ENCODE assay signal across 1 cellular context in the genomic region with DNA sequence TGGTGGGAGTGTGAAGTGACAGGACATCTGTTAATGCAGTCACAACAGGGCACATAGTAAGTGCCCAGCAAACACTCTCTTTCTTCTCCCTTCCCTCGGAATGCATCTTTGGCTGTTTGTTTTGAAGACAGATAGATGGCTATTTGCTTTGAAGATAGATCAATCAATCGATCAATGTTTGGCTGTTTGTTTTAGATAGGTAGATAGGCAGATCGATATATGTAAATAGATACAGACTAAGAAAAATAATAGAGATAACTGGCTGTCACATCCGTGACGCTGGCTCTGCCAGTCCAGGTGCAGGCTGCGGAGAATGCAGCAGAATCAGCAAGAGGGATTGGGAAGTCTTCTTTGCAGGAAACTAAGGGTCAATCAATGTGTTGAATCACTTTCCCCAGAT.
A peak's percentile ranks its signal among the peaks of the same experiment; 100 is the strongest.
TF ChIP-seq lines count a peak whose summit lies in the region.

No MANE protein-coding gene starts in this region.

TF ChIP-seq in HepG2, 621 proteins besides CTCF, POLR2A, EP300 and RAD21 (continued from another document and continues in another):
- TF ChIP-seq, protein P1, sequence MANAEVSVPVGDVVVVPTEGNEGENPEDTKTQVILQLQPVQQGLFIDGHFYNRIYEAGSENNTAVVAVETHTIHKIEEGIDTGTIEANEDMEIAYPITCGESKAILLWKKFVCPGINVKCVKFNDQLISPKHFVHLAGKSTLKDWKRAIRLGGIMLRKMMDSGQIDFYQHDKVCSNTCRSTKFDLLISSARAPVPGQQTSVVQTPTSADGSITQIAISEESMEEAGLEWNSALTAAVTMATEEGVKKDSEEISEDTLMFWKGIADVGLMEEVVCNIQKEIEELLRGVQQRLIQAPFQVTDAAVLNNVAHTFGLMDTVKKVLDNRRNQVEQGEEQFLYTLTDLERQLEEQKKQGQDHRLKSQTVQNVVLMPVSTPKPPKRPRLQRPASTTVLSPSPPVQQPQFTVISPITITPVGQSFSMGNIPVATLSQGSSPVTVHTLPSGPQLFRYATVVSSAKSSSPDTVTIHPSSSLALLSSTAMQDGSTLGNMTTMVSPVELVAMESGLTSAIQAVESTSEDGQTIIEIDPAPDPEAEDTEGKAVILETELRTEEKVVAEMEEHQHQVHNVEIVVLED (CRISPR knock-in tag; IDR thresholded peaks at IDR 0.05; ENCODE audit: borderline replicate concordance) = no peak
- TF ChIP-seq ZNF768 (CRISPR knock-in tag; IDR thresholded peaks at IDR 0.05) (no peak), RARG (CRISPR knock-in tag; IDR thresholded peaks at IDR 0.05; ENCODE audit: low read depth) (no peak), HDAC6 (IDR thresholded peaks at IDR 0.05; ENCODE audit: low read depth, low read length) (no peak), ZNF549 (CRISPR knock-in tag; IDR thresholded peaks at IDR 0.05) (no peak), ETV5 (CRISPR knock-in tag; IDR thresholded peaks at IDR 0.05; ENCODE audit: borderline replicate concordance) (peak; percentile 54; the same call in 1 of the 2 replicates), CBX1 (IDR thresholded peaks at IDR 0.05; ENCODE audit: low read depth) (no peak), ZNF749 (CRISPR knock-in tag; IDR thresholded peaks at IDR 0.05; ENCODE audit: borderline replicate concordance) (no peak), CCAR2 (optimal IDR thresholded peaks at IDR 0.05; ENCODE audit: low read depth, low read length) (no peak), ZFP36L2 (CRISPR knock-in tag; IDR thresholded peaks at IDR 0.05) (no peak), KLF6 (CRISPR knock-in tag; IDR thresholded peaks at IDR 0.05) (peak; percentile 41; the same call in 1 of the 2 replicates), TGIF2 (CRISPR knock-in tag; IDR thresholded peaks at IDR 0.05) (no peak), ZNF329 (CRISPR knock-in tag; IDR thresholded peaks at IDR 0.05; ENCODE audit: low read depth) (no peak), HMGA1 (CRISPR knock-in tag; conservative IDR thresholded peaks at IDR 0.05) (no peak), NFE2L2 (IDR thresholded peaks at IDR 0.05; ENCODE audit: low read length) (no peak), NBN (conservative IDR thresholded peaks at IDR 0.05) (no peak), ZNF251 (CRISPR knock-in tag; IDR thresholded peaks at IDR 0.05) (no peak), MZF1 (CRISPR knock-in tag; IDR thresholded peaks at IDR 0.05; ENCODE audit: borderline replicate concordance) (no peak), ZNF616 (CRISPR knock-in tag; IDR thresholded peaks at IDR 0.05; ENCODE audit: low read depth) (no peak), ZNF790 (CRISPR knock-in tag; IDR thresholded peaks at IDR 0.05; ENCODE audit: borderline replicate concordance) (no peak), SAFB2 (CRISPR knock-in tag; IDR thresholded peaks at IDR 0.05; ENCODE audit: borderline replicate concordance, low read depth) (no peak), ZBTB38 (CRISPR knock-in tag; IDR thresholded peaks at IDR 0.05) (no peak; the same call in 1 of the 2 replicates), RBAK (CRISPR knock-in tag; IDR thresholded peaks at IDR 0.05) (no peak), MYNN (CRISPR knock-in tag; IDR thresholded peaks at IDR 0.05; ENCODE audit: low read depth) (no peak), HDAC2 (CRISPR knock-in tag; IDR thresholded peaks at IDR 0.05) (peak; percentile 88), SMARCC2 (IDR thresholded peaks at IDR 0.05) (no peak), PCBP1 (IDR thresholded peaks at IDR 0.05; ENCODE audit: borderline replicate concordance, low read depth, low read length) (no peak), BHLHE40 (IDR thresholded peaks at IDR 0.05; ENCODE audit: low read length) (no peak), HDAC1 (CRISPR knock-in tag; IDR thresholded peaks at IDR 0.05) (peak; percentile 98), FOXA1 (IDR thresholded peaks at IDR 0.05) (peak; percentile 92), FOXA1 (CRISPR knock-in tag; IDR thresholded peaks at IDR 0.05) (peak; percentile 65), THAP11 (CRISPR knock-in tag; IDR thresholded peaks at IDR 0.05) (no peak), NFRKB (IDR thresholded peaks at IDR 0.05) (no peak), ZNF260 (CRISPR knock-in tag; IDR thresholded peaks at IDR 0.05; ENCODE audit: borderline replicate concordance, low read depth) (no peak), PHF8 (CRISPR knock-in tag; IDR thresholded peaks at IDR 0.05) (no peak), NR1H2 (CRISPR knock-in tag; IDR thresholded peaks at IDR 0.05; ENCODE audit: borderline replicate concordance, low read depth) (no peak), ZNF766 (CRISPR knock-in tag; IDR thresholded peaks at IDR 0.05; ENCODE audit: borderline replicate concordance) (no peak), ZSCAN29 (CRISPR knock-in tag; conservative IDR thresholded peaks at IDR 0.05) (no peak), POLR2AphosphoS5 (IDR thresholded peaks at IDR 0.05; ENCODE audit: low read depth, low read length) (no peak), TCF12 (IDR thresholded peaks at IDR 0.05) (no peak), TCF12 (CRISPR knock-in tag; IDR thresholded peaks at IDR 0.05) (peak; percentile 71; the same call in 1 of the 2 replicates), MAFK (conservative IDR thresholded peaks at IDR 0.05 in 1 of 2, IDR thresholded peaks at IDR 0.05 in 1 of 2; ENCODE audit: low read length in 2 of 2) (no peak), KDM4B (CRISPR knock-in tag; IDR thresholded peaks at IDR 0.05) (no peak), EZH2 (conservative IDR thresholded peaks at IDR 0.05; ENCODE audit: low read depth, low read length) (no peak), ZNF547 (CRISPR knock-in tag; IDR thresholded peaks at IDR 0.05) (no peak), ZNF292 (CRISPR knock-in tag; IDR thresholded peaks at IDR 0.05; ENCODE audit: borderline replicate concordance, low read depth) (peak; percentile 33; the same call in 1 of the 2 replicates), ARHGAP35 (CRISPR knock-in tag; IDR thresholded peaks at IDR 0.05; ENCODE audit: borderline replicate concordance) (no peak), JDP2 (CRISPR knock-in tag; IDR thresholded peaks at IDR 0.05; ENCODE audit: borderline replicate concordance) (no peak), ZNF274 (CRISPR knock-in tag; IDR thresholded peaks at IDR 0.05) (no peak), ZNF550 (CRISPR knock-in tag; IDR thresholded peaks at IDR 0.05; ENCODE audit: borderline replicate concordance) (no peak)
- TF ChIP-seq, protein P2, sequence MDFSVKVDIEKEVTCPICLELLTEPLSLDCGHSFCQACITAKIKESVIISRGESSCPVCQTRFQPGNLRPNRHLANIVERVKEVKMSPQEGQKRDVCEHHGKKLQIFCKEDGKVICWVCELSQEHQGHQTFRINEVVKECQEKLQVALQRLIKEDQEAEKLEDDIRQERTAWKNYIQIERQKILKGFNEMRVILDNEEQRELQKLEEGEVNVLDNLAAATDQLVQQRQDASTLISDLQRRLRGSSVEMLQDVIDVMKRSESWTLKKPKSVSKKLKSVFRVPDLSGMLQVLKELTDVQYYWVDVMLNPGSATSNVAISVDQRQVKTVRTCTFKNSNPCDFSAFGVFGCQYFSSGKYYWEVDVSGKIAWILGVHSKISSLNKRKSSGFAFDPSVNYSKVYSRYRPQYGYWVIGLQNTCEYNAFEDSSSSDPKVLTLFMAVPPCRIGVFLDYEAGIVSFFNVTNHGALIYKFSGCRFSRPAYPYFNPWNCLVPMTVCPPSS (IDR thresholded peaks at IDR 0.05) = no peak
- TF ChIP-seq, protein P3, sequence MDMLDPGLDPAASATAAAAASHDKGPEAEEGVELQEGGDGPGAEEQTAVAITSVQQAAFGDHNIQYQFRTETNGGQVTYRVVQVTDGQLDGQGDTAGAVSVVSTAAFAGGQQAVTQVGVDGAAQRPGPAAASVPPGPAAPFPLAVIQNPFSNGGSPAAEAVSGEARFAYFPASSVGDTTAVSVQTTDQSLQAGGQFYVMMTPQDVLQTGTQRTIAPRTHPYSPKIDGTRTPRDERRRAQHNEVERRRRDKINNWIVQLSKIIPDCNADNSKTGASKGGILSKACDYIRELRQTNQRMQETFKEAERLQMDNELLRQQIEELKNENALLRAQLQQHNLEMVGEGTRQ (IDR thresholded peaks at IDR 0.05; ENCODE audit: low read depth, low read length) = no peak
- TF ChIP-seq, protein P3 (CRISPR knock-in tag; IDR thresholded peaks at IDR 0.05; ENCODE audit: borderline replicate concordance) = no peak
- TF ChIP-seq, protein P4, sequence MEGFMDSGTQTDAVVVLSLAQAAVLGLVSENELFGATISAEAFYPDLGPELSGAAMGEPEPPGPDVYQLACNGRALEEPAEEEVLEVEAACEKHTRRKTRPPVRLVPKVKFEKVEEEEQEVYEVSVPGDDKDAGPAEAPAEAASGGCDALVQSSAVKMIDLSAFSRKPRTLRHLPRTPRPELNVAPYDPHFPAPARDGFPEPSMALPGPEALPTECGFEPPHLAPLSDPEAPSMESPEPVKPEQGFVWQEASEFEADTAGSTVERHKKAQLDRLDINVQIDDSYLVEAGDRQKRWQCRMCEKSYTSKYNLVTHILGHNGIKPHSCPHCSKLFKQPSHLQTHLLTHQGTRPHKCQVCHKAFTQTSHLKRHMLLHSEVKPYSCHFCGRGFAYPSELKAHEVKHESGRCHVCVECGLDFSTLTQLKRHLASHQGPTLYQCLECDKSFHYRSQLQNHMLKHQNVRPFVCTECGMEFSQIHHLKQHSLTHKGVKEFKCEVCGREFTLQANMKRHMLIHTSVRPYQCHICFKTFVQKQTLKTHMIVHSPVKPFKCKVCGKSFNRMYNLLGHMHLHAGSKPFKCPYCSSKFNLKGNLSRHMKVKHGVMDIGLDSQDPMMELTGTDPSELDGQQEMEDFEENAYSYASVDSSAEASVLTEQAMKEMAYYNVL (CRISPR knock-in tag; IDR thresholded peaks at IDR 0.05; ENCODE audit: borderline replicate concordance) = peak; percentile 79; the same call in 1 of the 2 replicates
- TF ChIP-seq, protein P5, sequence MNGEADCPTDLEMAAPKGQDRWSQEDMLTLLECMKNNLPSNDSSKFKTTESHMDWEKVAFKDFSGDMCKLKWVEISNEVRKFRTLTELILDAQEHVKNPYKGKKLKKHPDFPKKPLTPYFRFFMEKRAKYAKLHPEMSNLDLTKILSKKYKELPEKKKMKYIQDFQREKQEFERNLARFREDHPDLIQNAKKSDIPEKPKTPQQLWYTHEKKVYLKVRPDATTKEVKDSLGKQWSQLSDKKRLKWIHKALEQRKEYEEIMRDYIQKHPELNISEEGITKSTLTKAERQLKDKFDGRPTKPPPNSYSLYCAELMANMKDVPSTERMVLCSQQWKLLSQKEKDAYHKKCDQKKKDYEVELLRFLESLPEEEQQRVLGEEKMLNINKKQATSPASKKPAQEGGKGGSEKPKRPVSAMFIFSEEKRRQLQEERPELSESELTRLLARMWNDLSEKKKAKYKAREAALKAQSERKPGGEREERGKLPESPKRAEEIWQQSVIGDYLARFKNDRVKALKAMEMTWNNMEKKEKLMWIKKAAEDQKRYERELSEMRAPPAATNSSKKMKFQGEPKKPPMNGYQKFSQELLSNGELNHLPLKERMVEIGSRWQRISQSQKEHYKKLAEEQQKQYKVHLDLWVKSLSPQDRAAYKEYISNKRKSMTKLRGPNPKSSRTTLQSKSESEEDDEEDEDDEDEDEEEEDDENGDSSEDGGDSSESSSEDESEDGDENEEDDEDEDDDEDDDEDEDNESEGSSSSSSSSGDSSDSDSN (CRISPR knock-in tag; IDR thresholded peaks at IDR 0.05) = no peak
- TF ChIP-seq, protein P6, sequence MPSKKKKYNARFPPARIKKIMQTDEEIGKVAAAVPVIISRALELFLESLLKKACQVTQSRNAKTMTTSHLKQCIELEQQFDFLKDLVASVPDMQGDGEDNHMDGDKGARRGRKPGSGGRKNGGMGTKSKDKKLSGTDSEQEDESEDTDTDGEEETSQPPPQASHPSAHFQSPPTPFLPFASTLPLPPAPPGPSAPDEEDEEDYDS (CRISPR knock-in tag; IDR thresholded peaks at IDR 0.05) = no peak
- TF ChIP-seq, protein P7, sequence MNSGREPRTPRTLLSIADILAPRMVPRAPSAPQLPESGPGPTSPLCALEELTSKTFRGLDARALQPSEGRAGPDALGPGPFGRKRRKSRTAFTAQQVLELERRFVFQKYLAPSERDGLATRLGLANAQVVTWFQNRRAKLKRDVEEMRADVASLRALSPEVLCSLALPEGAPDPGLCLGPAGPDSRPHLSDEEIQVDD (CRISPR knock-in tag; IDR thresholded peaks at IDR 0.05; ENCODE audit: borderline replicate concordance) = no peak
- TF ChIP-seq, protein P8, sequence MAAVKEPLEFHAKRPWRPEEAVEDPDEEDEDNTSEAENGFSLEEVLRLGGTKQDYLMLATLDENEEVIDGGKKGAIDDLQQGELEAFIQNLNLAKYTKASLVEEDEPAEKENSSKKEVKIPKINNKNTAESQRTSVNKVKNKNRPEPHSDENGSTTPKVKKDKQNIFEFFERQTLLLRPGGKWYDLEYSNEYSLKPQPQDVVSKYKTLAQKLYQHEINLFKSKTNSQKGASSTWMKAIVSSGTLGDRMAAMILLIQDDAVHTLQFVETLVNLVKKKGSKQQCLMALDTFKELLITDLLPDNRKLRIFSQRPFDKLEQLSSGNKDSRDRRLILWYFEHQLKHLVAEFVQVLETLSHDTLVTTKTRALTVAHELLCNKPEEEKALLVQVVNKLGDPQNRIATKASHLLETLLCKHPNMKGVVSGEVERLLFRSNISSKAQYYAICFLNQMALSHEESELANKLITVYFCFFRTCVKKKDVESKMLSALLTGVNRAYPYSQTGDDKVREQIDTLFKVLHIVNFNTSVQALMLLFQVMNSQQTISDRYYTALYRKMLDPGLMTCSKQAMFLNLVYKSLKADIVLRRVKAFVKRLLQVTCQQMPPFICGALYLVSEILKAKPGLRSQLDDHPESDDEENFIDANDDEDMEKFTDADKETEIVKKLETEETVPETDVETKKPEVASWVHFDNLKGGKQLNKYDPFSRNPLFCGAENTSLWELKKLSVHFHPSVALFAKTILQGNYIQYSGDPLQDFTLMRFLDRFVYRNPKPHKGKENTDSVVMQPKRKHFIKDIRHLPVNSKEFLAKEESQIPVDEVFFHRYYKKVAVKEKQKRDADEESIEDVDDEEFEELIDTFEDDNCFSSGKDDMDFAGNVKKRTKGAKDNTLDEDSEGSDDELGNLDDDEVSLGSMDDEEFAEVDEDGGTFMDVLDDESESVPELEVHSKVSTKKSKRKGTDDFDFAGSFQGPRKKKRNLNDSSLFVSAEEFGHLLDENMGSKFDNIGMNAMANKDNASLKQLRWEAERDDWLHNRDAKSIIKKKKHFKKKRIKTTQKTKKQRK (IDR thresholded peaks at IDR 0.05; ENCODE audit: low read length) = no peak
